Comparison of ENCODE assay signal across 9 cellular contexts in the genomic region with DNA sequence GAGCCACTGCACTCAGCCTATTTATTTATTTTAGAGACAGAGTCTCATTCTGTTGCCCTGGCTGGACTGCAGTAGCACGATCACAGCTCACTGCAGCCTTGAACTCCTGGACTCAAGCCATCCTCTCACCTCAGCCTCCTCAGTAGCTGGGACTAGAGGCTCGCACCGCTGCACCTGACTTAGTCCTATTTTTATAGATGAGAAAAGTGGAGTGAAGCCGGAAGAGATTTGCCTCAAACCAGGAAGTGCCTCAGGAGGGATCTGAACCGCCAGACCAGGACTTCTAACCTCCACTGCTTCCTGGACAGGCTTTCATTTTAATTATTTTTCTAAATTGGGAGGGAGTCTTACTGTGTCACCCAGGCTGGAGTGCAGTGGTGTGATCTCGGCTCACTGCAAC. TPM values are rescaled to one million over a fixed set of nuclear protein-coding genes. Genes with fewer than 3 reads are reported as not detected.
DNase-seq lines count a peak whose midpoint lies in the region; ATAC-seq and TF ChIP-seq lines count a peak whose summit lies in the region.
"Had no signal": no experiment of that assay in that cellular context is flagged by ENCODE, and none has a peak within 500 bp of the region (broad histone marks: within the 10 kb centered on the region; RNA-seq: fewer than 3 reads in every experiment).

No MANE protein-coding gene starts in this region.

- H3K9me3 ChIP-seq in duodenal mucosa (ENCODE audit: control insufficient read depth in 1 of 2, low read length in 2 of 2) = no peaks in the 10 kb centered on the region
- no peaks in the 10 kb centered on the region for H3K9me3 ChIP-seq in psoas muscle

- H3K4me3 ChIP-seq in duodenal mucosa (ENCODE audit: low read depth in 1 of 2, low read length in 2 of 2) (no peak overlapping the region), psoas muscle (no peak overlapping the region)

- H3K4me1 ChIP-seq in duodenal mucosa (ENCODE audit: control insufficient read depth in 1 of 2, insufficient read depth in 2 of 2, low read length in 2 of 2) (peaks cover 3 to 21% of the 10 kb centered on the region in 2 donors), psoas muscle (peaks cover 3% of the 10 kb centered on the region)

- H3K9ac ChIP-seq in duodenal mucosa (ENCODE audit: low read depth in 1 of 2, low read length in 2 of 2) = peak overlapping the region in 1 of 2 donors; percentile 18

- ATAC-seq in psoas muscle = no peak
- no peak for ATAC-seq in HG03159 (IDR thresholded peaks at IDR 0.05; ENCODE audit: unreplicated experiment)
- ATAC-seq in activated CD4-positive, CD25-positive, alpha-beta regulatory T cell treated with anti-CD3 and anti-CD28 coated beads, Interleukin-2, amount 50 U/mL, for 24 hours = no peak

- H3K27me3 ChIP-seq in duodenal mucosa (ENCODE audit: control insufficient read depth in 1 of 2, insufficient read depth in 2 of 2, low read length in 2 of 2) (no peaks in the 10 kb centered on the region), psoas muscle (ENCODE audit: insufficient read depth in 3 of 3, low read length in 2 of 3) (no peaks in the 10 kb centered on the region)

- intact Hi-C loops in psoas muscle (cut with DNase I) = loop anchor here in 1 of 2 donors (2.0 kb wide), 1 partner anchor 17 kb away; a partner anchor contains a TSS

- 66 to 85% (median 72%) methylated on average over 6 of the region's 6 CpGs for WGBS in psoas muscle, 3 donors

- no peak for TF ChIP-seq CTCF in psoas muscle (IDR thresholded peaks at IDR 0.05)

- peak; percentile 55 for DNase-seq in GDM1 (lab: John Stamatoyannopoulos, UW)
- peak; percentile 38 for DNase-seq in NAMALWA (ENCODE audit: low spot score)
- no peak for DNase-seq in psoas muscle
- DNase-seq in RPMI8226 = no peak
- no peak for DNase-seq in GOT3 (lab: John Stamatoyannopoulos, UW)

- H3K36me3 ChIP-seq in duodenal mucosa (ENCODE audit: control insufficient read depth in 1 of 2, insufficient read depth in 2 of 2, low read length in 2 of 2) (no peaks in the 10 kb centered on the region), psoas muscle (ENCODE audit: insufficient read depth in 1 of 2, low read depth in 1 of 2) (no peaks in the 10 kb centered on the region)

- peak overlapping the region; percentile 43 for H3K27ac ChIP-seq in duodenal mucosa (ENCODE audit: low read depth, low read length)
- peak overlapping the region; percentile 71 for H3K27ac ChIP-seq in psoas muscle
- H3K27ac ChIP-seq: VCaP had no signal

RNA-seq across cellular contexts. Expression of a gene that starts 17.5 kb away (rescaled TPM):
- total RNA-seq in psoas muscle = 1 to 10 TPM; 2.2 to 4.3 (median 3.3) TPM
- polyA plus RNA-seq in psoas muscle = 1 to 10 TPM; 1.5 to 1.8 (median 1.6) TPM

RNA-seq across cellular contexts. Expression of a gene that starts 17.5 kb away (rescaled TPM):
- total RNA-seq in psoas muscle = 10 to 100 TPM; 13.7 to 19.8 (median 18.1) TPM
- polyA plus RNA-seq in psoas muscle = 10 to 100 TPM; 20.7 to 25.8 (median 24.1) TPM

Comparison
In these comparisons a context has a peak if more than half of its experiments do, and no peak if none do; other contexts are left out.
1. DNase-seq: peak in GDM1 (single experiment) and NAMALWA (single experiment); none in psoas muscle (0 of 2), RPMI8226 (single experiment) and GOT3 (single experiment).